Comparison of ENCODE assay signal across 1 cellular context in the genomic region with DNA sequence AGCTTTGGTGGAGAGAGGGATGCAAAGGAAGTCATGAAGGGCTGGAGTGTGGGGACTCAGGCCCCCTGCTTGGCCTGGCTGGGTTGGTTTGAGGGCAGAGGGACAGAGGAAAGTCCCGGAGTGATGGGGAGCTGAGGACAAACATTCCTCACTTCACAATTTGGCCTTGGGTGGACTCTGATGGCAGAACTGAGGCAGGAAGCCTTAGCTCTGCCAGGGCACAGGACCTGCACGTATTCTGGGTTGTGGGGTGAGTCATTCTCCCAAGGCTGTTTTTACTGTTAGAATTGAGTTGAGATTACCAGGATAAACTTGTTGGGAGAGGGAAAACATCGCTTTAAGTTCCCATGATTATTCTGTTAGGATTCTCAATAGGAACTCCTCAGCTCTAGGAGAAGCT.
TF ChIP-seq lines count a peak whose summit lies in the region.

No MANE protein-coding gene starts in this region.

TF ChIP-seq in WTC11, 78 proteins besides CTCF, POLR2A, EP300 and RAD21:
- TF ChIP-seq OVOL2 (CRISPR knock-in tag; IDR thresholded peaks at IDR 0.05; ENCODE audit: borderline replicate concordance) = no peak
- no peak for TF ChIP-seq MLX (CRISPR knock-in tag; IDR thresholded peaks at IDR 0.05)
- TF ChIP-seq, protein P1, sequence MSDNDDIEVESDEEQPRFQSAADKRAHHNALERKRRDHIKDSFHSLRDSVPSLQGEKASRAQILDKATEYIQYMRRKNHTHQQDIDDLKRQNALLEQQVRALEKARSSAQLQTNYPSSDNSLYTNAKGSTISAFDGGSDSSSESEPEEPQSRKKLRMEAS (CRISPR knock-in tag; IDR thresholded peaks at IDR 0.05) = no peak
- TF ChIP-seq KAT7 (CRISPR knock-in tag; IDR thresholded peaks at IDR 0.05; ENCODE audit: borderline replicate concordance) = no peak
